In genomic region chr2:164243315-164243714, GRCh38 we compare ENCODE assay signal across 18 cellular contexts.
DNase-seq lines count a peak whose midpoint lies in the region; ATAC-seq and TF ChIP-seq lines count a peak whose summit lies in the region.
"Had no signal": no experiment of that assay in that cellular context is flagged by ENCODE, and none has a peak within 500 bp of the region (broad histone marks: within the 10 kb centered on the region; RNA-seq: fewer than 3 reads in every experiment).

No MANE protein-coding gene starts in this region.

- no peaks in the 10 kb centered on the region for H3K79me2 ChIP-seq in SK-N-SH (ENCODE audit: insufficient read depth)

- DNase-seq in DMS53 (lab: John Stamatoyannopoulos, UW), result peak; percentile 17
- DNase-seq in DMS53 treated with DMSO at 0.1 percent for 48 hours (lab: John Stamatoyannopoulos, UW; ENCODE audit: unreplicated experiment), result no peak
- peak; percentile 67 for DNase-seq in NCI-H748 (lab: John Stamatoyannopoulos, UW; ENCODE audit: unreplicated experiment)
- DNase-seq in SK-N-SH, result no peak
- no peak for DNase-seq in T-helper 9 cell
- no peak for DNase-seq in psoas muscle
- DNase-seq: Caco-2; CD4-positive, CD25-positive, alpha-beta regulatory T cell; CD8-positive, alpha-beta T cell; DMS153; DMS79 treated with DMSO at 0.1 percent for 48 hours; GF-D8; H9 had no signal

- H4K20me1 ChIP-seq in SK-N-SH (ENCODE audit: insufficient read depth), result no peaks in the 10 kb centered on the region
- H4K20me1 ChIP-seq: BLaER1 had no signal

- no peak overlapping the region for H3K4me2 ChIP-seq in SK-N-SH
- H3K4me2 ChIP-seq: BLaER1, GM23338 had no signal

- no peaks in the 10 kb centered on the region for H3K9me3 ChIP-seq in SK-N-SH
- H3K9me3 ChIP-seq in psoas muscle, result no peaks in the 10 kb centered on the region

- H3K36me3 ChIP-seq in SK-N-SH (replicated peaks in 1 of 2; ENCODE audit: control insufficient read depth in 1 of 2, insufficient read depth in 2 of 2, low read length in 1 of 2) (no peaks in the 10 kb centered on the region), psoas muscle (ENCODE audit: insufficient read depth in 1 of 2, low read depth in 1 of 2) (no peaks in the 10 kb centered on the region)
- H3K36me3 ChIP-seq: BLaER1 had no signal

- intact Hi-C loops in psoas muscle (cut with DNase I), result no loop called here

- H3K27ac ChIP-seq in SK-N-SH (ENCODE audit: low read depth in 2 of 2, low read length in 1 of 2) (no peak overlapping the region), psoas muscle (no peak overlapping the region)
- H3K27ac ChIP-seq: 22Rv1, BLaER1, C4-2B had no signal

- TF ChIP-seq EP300 in SK-N-SH (IDR thresholded peaks at IDR 0.05; ENCODE audit: borderline replicate concordance in 1 of 2, low read depth in 1 of 2, low read length in 1 of 2), result no peak

- no peaks in the 10 kb centered on the region for H3K27me3 ChIP-seq in SK-N-SH (ENCODE audit: insufficient read depth)
- H3K27me3 ChIP-seq in psoas muscle (ENCODE audit: insufficient read depth in 3 of 3, low read length in 2 of 3), result peaks cover 0 to 3% (median 0%) of the 10 kb centered on the region in 3 donors
- H3K27me3 ChIP-seq: BLaER1 had no signal

- H2AFZ ChIP-seq in SK-N-SH (ENCODE audit: low read depth), result no peak overlapping the region
- H2AFZ ChIP-seq: GM23338 had no signal

- POLR2A ChIA-PET in SK-N-SH (lab: Yijun Ruan, JAX), result no interaction called here

- no peak overlapping the region for H3K9ac ChIP-seq in SK-N-SH
- H3K9ac ChIP-seq: BLaER1 had no signal

- H3K4me1 ChIP-seq in SK-N-SH (ENCODE audit: control insufficient read depth in 1 of 2, insufficient read depth in 2 of 2, low read depth in 1 of 2, low read length in 1 of 2) (no peaks in the 10 kb centered on the region), psoas muscle (no peaks in the 10 kb centered on the region)
- H3K4me1 ChIP-seq: Caco-2 had no signal

- CTCF ChIA-PET in SK-N-SH (lab: Yijun Ruan, JAX), result interaction anchor here (1.7 kb wide), 1 partner anchor 12 kb away, joined by 5 read pairs; no protein-coding TSS in a partner anchor

- no peaks in the 10 kb centered on the region for H3F3A ChIP-seq in SK-N-SH (replicated peaks; ENCODE audit: insufficient read depth)

- no peaks in the 10 kb centered on the region for H3K9me2 ChIP-seq in SK-N-SH

- H3K4me3 ChIP-seq in SK-N-SH (ENCODE audit: low read depth in 2 of 2, low read length in 1 of 2) (no peak overlapping the region), psoas muscle (no peak overlapping the region)
- H3K4me3 ChIP-seq: BLaER1, GM23338 had no signal

- no peak for TF ChIP-seq RAD21 in SK-N-SH (IDR thresholded peaks at IDR 0.05; ENCODE audit: low read length)

- no peak for ATAC-seq in psoas muscle
- ATAC-seq: CD8-positive, alpha-beta T cell; GM23338; HCT116 had no signal

- TF ChIP-seq CTCF in SK-N-SH (IDR thresholded peaks at IDR 0.05) (no peak), psoas muscle (IDR thresholded peaks at IDR 0.05) (no peak)

TF ChIP-seq in SK-N-SH, 30 proteins besides CTCF, POLR2A, EP300 and RAD21:
- TF ChIP-seq GATA2 (CRISPR knock-in tag; IDR thresholded peaks at IDR 0.05), result peak; percentile 55; the same call in 1 of the 2 replicates
- TF ChIP-seq TEAD4 (IDR thresholded peaks at IDR 0.05; ENCODE audit: borderline replicate concordance, insufficient read depth), result no peak
- TF ChIP-seq MXI1 (IDR thresholded peaks at IDR 0.05; ENCODE audit: low read depth, low read length), result no peak

Comparison
In these comparisons a context has a peak if more than half of its experiments do, and no peak if none do; other contexts are left out.
1. DNase-seq: peak in DMS53 (single experiment) and NCI-H748 (single experiment); none in DMS53 treated with DMSO at 0.1 percent for 48 hours (single experiment), SK-N-SH (single experiment), T-helper 9 cell (single experiment) and psoas muscle (0 of 2).